1 cellular context compared by ENCODE assay signal in the genomic region with DNA sequence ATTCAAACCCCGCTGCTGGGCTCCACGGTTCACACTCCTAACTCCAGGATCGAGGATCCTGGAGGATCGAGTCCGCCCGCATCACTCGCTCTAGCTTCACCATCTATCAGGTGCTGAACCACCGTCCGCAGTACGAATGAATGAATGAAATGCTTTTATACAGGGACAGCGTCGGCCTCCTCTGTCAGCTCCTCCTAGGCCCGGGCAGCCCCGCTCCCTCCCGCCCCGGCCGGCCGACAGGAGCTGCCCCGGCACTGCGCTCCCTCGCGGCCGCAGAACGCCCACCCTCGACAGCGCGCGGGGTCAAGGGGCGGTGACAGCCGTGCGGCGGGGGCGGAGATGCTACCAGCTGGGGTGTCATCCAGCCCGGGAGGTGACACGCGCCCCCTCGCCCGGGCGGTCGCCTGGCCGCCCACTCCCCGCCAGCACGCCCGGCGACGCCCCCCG.
TF ChIP-seq lines count a peak whose summit lies in the region.

No MANE protein-coding gene starts in this region.

TF ChIP-seq in HepG2, 621 proteins besides CTCF, POLR2A, EP300 and RAD21 (continued from another document and continues in another):
- no peak for TF ChIP-seq AHDC1 (CRISPR knock-in tag; IDR thresholded peaks at IDR 0.05; ENCODE audit: borderline replicate concordance)
- TF ChIP-seq SOX5 (CRISPR knock-in tag; IDR thresholded peaks at IDR 0.05; ENCODE audit: borderline replicate concordance): no peak
- no peak for TF ChIP-seq ZNF564 (CRISPR knock-in tag; IDR thresholded peaks at IDR 0.05)
- peak; percentile 40; the same call in 1 of the 2 replicates for TF ChIP-seq SPEN (CRISPR knock-in tag; IDR thresholded peaks at IDR 0.05; ENCODE audit: low read depth)
- TF ChIP-seq ZNF34 (CRISPR knock-in tag; IDR thresholded peaks at IDR 0.05; ENCODE audit: borderline replicate concordance): no peak
- TF ChIP-seq STAG1 (CRISPR knock-in tag; IDR thresholded peaks at IDR 0.05): peak; percentile 40
- TF ChIP-seq NFKB2 (CRISPR knock-in tag; IDR thresholded peaks at IDR 0.05; ENCODE audit: borderline replicate concordance): no peak
- TF ChIP-seq ZNF704 (CRISPR knock-in tag; IDR thresholded peaks at IDR 0.05; ENCODE audit: borderline replicate concordance): no peak
- no peak for TF ChIP-seq ZNF441 (CRISPR knock-in tag; IDR thresholded peaks at IDR 0.05; ENCODE audit: borderline replicate concordance)
- no peak for TF ChIP-seq ZNF577 (CRISPR knock-in tag; IDR thresholded peaks at IDR 0.05; ENCODE audit: borderline replicate concordance, low read depth)
- TF ChIP-seq ZEB1 (IDR thresholded peaks at IDR 0.05; ENCODE audit: insufficient replicate concordance, low read depth): no peak
- TF ChIP-seq KLF6 (CRISPR knock-in tag; IDR thresholded peaks at IDR 0.05): no peak
- 0 out of 2 replicates have a peak, but pooled peaks have one; percentile 42 for TF ChIP-seq AKAP8 (CRISPR knock-in tag; IDR thresholded peaks at IDR 0.05)
- no peak for TF ChIP-seq ZNF644 (CRISPR knock-in tag; IDR thresholded peaks at IDR 0.05; ENCODE audit: low read depth)
- TF ChIP-seq CENPX (CRISPR knock-in tag; IDR thresholded peaks at IDR 0.05): no peak
- TF ChIP-seq ZNF253 (CRISPR knock-in tag; IDR thresholded peaks at IDR 0.05; ENCODE audit: borderline replicate concordance): no peak
- TF ChIP-seq ZFP62 (CRISPR knock-in tag; IDR thresholded peaks at IDR 0.05): 0 out of 2 replicates have a peak, but pooled peaks have one; percentile 5
- TF ChIP-seq NFYC (CRISPR knock-in tag; IDR thresholded peaks at IDR 0.05): no peak
- TF ChIP-seq ZNF331 (CRISPR knock-in tag; IDR thresholded peaks at IDR 0.05): no peak
- TF ChIP-seq ZNF333 (CRISPR knock-in tag; IDR thresholded peaks at IDR 0.05; ENCODE audit: borderline replicate concordance): no peak
- TF ChIP-seq STAT5B (CRISPR knock-in tag; IDR thresholded peaks at IDR 0.05): no peak
- no peak for TF ChIP-seq ZFP41 (CRISPR knock-in tag; IDR thresholded peaks at IDR 0.05; ENCODE audit: borderline replicate concordance)
- TF ChIP-seq ZNF484 (CRISPR knock-in tag; IDR thresholded peaks at IDR 0.05; ENCODE audit: borderline replicate concordance, low read depth): no peak
- TF ChIP-seq ZNF20 (CRISPR knock-in tag; IDR thresholded peaks at IDR 0.05): no peak
- no peak for TF ChIP-seq ZNF816 (CRISPR knock-in tag; IDR thresholded peaks at IDR 0.05; ENCODE audit: borderline replicate concordance)
- no peak; the same call in 1 of the 2 replicates for TF ChIP-seq SIN3A (IDR thresholded peaks at IDR 0.05; ENCODE audit: borderline replicate concordance, low read depth, low read length)
- peak; percentile 15; the same call in 1 of the 2 replicates for TF ChIP-seq ETV5 (CRISPR knock-in tag; IDR thresholded peaks at IDR 0.05; ENCODE audit: borderline replicate concordance)
- no peak for TF ChIP-seq ZNF382 (CRISPR knock-in tag; IDR thresholded peaks at IDR 0.05; ENCODE audit: borderline replicate concordance)
- peak; percentile 89 for TF ChIP-seq NR2C2 (CRISPR knock-in tag; IDR thresholded peaks at IDR 0.05; ENCODE audit: borderline replicate concordance)
- TF ChIP-seq ZNF354B (CRISPR knock-in tag; IDR thresholded peaks at IDR 0.05): 0 out of 2 replicates have a peak, but pooled peaks have one; percentile 9
- TF ChIP-seq, protein P1, sequence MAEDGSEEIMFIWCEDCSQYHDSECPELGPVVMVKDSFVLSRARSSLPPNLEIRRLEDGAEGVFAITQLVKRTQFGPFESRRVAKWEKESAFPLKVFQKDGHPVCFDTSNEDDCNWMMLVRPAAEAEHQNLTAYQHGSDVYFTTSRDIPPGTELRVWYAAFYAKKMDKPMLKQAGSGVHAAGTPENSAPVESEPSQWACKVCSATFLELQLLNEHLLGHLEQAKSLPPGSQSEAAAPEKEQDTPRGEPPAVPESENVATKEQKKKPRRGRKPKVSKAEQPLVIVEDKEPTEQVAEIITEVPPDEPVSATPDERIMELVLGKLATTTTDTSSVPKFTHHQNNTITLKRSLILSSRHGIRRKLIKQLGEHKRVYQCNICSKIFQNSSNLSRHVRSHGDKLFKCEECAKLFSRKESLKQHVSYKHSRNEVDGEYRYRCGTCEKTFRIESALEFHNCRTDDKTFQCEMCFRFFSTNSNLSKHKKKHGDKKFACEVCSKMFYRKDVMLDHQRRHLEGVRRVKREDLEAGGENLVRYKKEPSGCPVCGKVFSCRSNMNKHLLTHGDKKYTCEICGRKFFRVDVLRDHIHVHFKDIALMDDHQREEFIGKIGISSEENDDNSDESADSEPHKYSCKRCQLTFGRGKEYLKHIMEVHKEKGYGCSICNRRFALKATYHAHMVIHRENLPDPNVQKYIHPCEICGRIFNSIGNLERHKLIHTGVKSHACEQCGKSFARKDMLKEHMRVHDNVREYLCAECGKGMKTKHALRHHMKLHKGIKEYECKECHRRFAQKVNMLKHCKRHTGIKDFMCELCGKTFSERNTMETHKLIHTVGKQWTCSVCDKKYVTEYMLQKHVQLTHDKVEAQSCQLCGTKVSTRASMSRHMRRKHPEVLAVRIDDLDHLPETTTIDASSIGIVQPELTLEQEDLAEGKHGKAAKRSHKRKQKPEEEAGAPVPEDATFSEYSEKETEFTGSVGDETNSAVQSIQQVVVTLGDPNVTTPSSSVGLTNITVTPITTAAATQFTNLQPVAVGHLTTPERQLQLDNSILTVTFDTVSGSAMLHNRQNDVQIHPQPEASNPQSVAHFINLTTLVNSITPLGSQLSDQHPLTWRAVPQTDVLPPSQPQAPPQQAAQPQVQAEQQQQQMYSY (CRISPR knock-in tag; IDR thresholded peaks at IDR 0.05): no peak
- TF ChIP-seq, protein P2, sequence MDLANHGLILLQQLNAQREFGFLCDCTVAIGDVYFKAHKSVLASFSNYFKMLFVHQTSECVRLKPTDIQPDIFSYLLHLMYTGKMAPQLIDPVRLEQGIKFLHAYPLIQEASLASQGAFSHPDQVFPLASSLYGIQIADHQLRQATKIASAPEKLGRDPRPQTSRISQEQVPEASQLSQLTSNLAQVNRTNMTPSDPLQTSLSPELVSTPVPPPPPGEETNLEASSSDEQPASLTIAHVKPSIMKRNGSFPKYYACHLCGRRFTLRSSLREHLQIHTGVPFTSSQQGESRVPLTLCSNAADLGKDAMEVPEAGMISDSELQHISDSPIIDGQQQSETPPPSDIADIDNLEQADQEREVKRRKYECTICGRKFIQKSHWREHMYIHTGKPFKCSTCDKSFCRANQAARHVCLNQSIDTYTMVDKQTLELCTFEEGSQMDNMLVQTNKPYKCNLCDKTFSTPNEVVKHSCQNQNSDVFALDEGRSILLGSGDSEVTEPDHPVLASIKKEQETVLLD (CRISPR knock-in tag; IDR thresholded peaks at IDR 0.05; ENCODE audit: low read depth): no peak
- TF ChIP-seq JUND (CRISPR knock-in tag; IDR thresholded peaks at IDR 0.05): no peak
- 0 out of 2 replicates have a peak, but pooled peaks have one; percentile 19 for TF ChIP-seq ZGPAT (CRISPR knock-in tag; IDR thresholded peaks at IDR 0.05)
- TF ChIP-seq MBNL3 (CRISPR knock-in tag; conservative IDR thresholded peaks at IDR 0.05): no peak
- no peak for TF ChIP-seq ATAD3A (CRISPR knock-in tag; IDR thresholded peaks at IDR 0.05)
- peak; percentile 54 for TF ChIP-seq XRCC5 (optimal IDR thresholded peaks at IDR 0.05; ENCODE audit: low read length)
- TF ChIP-seq MYC (CRISPR knock-in tag; IDR thresholded peaks at IDR 0.05; ENCODE audit: borderline replicate concordance): peak; percentile 50; the same call in 1 of the 2 replicates
- no peak for TF ChIP-seq HNRNPL (IDR thresholded peaks at IDR 0.05; ENCODE audit: low read depth, low read length)
- TF ChIP-seq, protein P3, sequence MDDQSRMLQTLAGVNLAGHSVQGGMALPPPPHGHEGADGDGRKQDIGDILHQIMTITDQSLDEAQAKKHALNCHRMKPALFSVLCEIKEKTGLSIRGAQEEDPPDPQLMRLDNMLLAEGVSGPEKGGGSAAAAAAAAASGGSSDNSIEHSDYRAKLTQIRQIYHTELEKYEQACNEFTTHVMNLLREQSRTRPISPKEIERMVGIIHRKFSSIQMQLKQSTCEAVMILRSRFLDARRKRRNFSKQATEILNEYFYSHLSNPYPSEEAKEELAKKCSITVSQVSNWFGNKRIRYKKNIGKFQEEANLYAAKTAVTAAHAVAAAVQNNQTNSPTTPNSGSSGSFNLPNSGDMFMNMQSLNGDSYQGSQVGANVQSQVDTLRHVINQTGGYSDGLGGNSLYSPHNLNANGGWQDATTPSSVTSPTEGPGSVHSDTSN (CRISPR knock-in tag; IDR thresholded peaks at IDR 0.05; ENCODE audit: borderline replicate concordance): no peak
- no peak for TF ChIP-seq ZNF749 (CRISPR knock-in tag; IDR thresholded peaks at IDR 0.05; ENCODE audit: borderline replicate concordance)
- TF ChIP-seq SP4 (CRISPR knock-in tag; IDR thresholded peaks at IDR 0.05): peak; percentile 40; the same call in 1 of the 2 replicates
- no peak for TF ChIP-seq ZKSCAN1 (IDR thresholded peaks at IDR 0.05; ENCODE audit: low read length)
- no peak for TF ChIP-seq CREM (IDR thresholded peaks at IDR 0.05)
- TF ChIP-seq CREM (CRISPR knock-in tag; IDR thresholded peaks at IDR 0.05): no peak
- TF ChIP-seq YEATS4 (CRISPR knock-in tag; IDR thresholded peaks at IDR 0.05; ENCODE audit: borderline replicate concordance): no peak; the same call in 1 of the 2 replicates
- TF ChIP-seq ZBTB1 (CRISPR knock-in tag; IDR thresholded peaks at IDR 0.05; ENCODE audit: borderline replicate concordance): no peak
- TF ChIP-seq ZNF589 (CRISPR knock-in tag; conservative IDR thresholded peaks at IDR 0.05): no peak
- no peak for TF ChIP-seq TRAFD1 (CRISPR knock-in tag; IDR thresholded peaks at IDR 0.05; ENCODE audit: borderline replicate concordance)
- TF ChIP-seq ZNF282 (IDR thresholded peaks at IDR 0.05; ENCODE audit: partially characterized antibody): no peak
- TF ChIP-seq ZNF672 (CRISPR knock-in tag; IDR thresholded peaks at IDR 0.05): 0 out of 2 replicates have a peak, but pooled peaks have one; percentile 31
- TF ChIP-seq ARID2 (CRISPR knock-in tag; IDR thresholded peaks at IDR 0.05; ENCODE audit: borderline replicate concordance): no peak
